Comparison of ENCODE assay signal across 22 cellular contexts in genomic region chr13:79353698-79354097, GRCh38. TPM values are rescaled to one million over a fixed set of nuclear protein-coding genes. Genes with fewer than 3 reads are reported as not detected.
A peak's percentile ranks its signal among the peaks of the same experiment; 100 is the strongest.
DNase-seq lines count a peak whose midpoint lies in the region; ATAC-seq, FAIRE-seq and TF ChIP-seq lines count a peak whose summit lies in the region.
"Had no signal": no experiment of that assay in that cellular context is flagged by ENCODE, and none has a peak within 500 bp of the region (broad histone marks: within the 10 kb centered on the region; RNA-seq: fewer than 3 reads in every experiment).

No MANE protein-coding gene starts in this region.

- CTCF ChIA-PET in CD8-positive, alpha-beta T cell (lab: Charles Lee): interaction anchor here (0.6 to 1.3 kb wide), 2 partner anchors 9 to 70 kb away, joined by 3 to 4 read pairs; no protein-coding TSS in a partner anchor
- CTCF ChIA-PET in endothelial cell of umbilical vein (lab: Charles Lee): interaction anchor here (0.8 to 1.1 kb wide), 4 partner anchors 9 to 70 kb away, joined by 3 read pairs; no protein-coding TSS in a partner anchor
- CTCF ChIA-PET in activated naive CD4-positive, alpha-beta T cell treated with anti-CD3 and anti-CD28 coated beads, Interleukin-2, amount 10 ng/mL, durations not matched to agents 7 days and 5 days (lab: Charles Lee): no interaction called here

- no peaks in the 10 kb centered on the region for H3K9me3 Mint-ChIP-seq in CD8-positive, alpha-beta T cell
- H3K9me3 Mint-ChIP-seq in HFFc6: no peaks in the 10 kb centered on the region
- no peaks in the 10 kb centered on the region for H3K9me3 Mint-ChIP-seq in activated naive CD4-positive, alpha-beta T cell treated with anti-CD3 and anti-CD28 coated beads, Interleukin-2, amount 10 ng/mL, durations not matched to agents 7 days and 5 days
- H3K9me3 Mint-ChIP-seq: CD8-positive, alpha-beta memory T cell had no signal

- FAIRE-seq in endothelial cell of umbilical vein (lab: Jason Lieb, UNC): peak; percentile 78
- FAIRE-seq: D721Med, GM12891, H1, HepG2 had no signal

- TF ChIP-seq POLR2A in endothelial cell of umbilical vein (IDR thresholded peaks at IDR 0.05; ENCODE audit: low read depth, low read length): no peak

- peak overlapping the region; percentile 57 for H3K9ac ChIP-seq in endothelial cell of umbilical vein (replicated peaks; ENCODE audit: extremely low read depth, insufficient read depth, low read length)

- peak overlapping the region; percentile 41 for H3K27ac Mint-ChIP-seq in CD8-positive, alpha-beta T cell
- H3K27ac Mint-ChIP-seq in HFFc6: peak overlapping the region; percentile 4; the same call in 1 of the 2 replicates
- H3K27ac Mint-ChIP-seq in activated naive CD4-positive, alpha-beta T cell treated with anti-CD3 and anti-CD28 coated beads, Interleukin-2, amount 10 ng/mL, durations not matched to agents 7 days and 5 days: no peak overlapping the region
- H3K27ac Mint-ChIP-seq: B cell had no signal

- H3K4me1 Mint-ChIP-seq in CD8-positive, alpha-beta T cell (ENCODE audit: low read depth): peaks cover 14% of the 10 kb centered on the region
- H3K4me1 Mint-ChIP-seq in HFFc6 (ENCODE audit: low read depth): peaks cover 45% of the 10 kb centered on the region
- H3K4me1 Mint-ChIP-seq in activated naive CD4-positive, alpha-beta T cell treated with anti-CD3 and anti-CD28 coated beads, Interleukin-2, amount 10 ng/mL, durations not matched to agents 7 days and 5 days: no peaks in the 10 kb centered on the region
- H3K4me1 Mint-ChIP-seq: B cell had no signal

- H2AFZ ChIP-seq in endothelial cell of umbilical vein (ENCODE audit: low read depth, low read length): no peak overlapping the region

- peaks cover 28% of the 10 kb centered on the region for H3K36me3 ChIP-seq in CD8-positive, alpha-beta T cell (ENCODE audit: insufficient read depth, low read length)
- peaks cover 0 to 7% of the 10 kb centered on the region in 2 experiments for H3K36me3 ChIP-seq in endothelial cell of umbilical vein (ENCODE audit: control insufficient read depth in 2 of 2, extremely low read depth in 1 of 2, insufficient read depth in 2 of 2, low read length in 2 of 2)

- no peak overlapping the region for H3K4me3 Mint-ChIP-seq in CD8-positive, alpha-beta T cell
- H3K4me3 Mint-ChIP-seq in HFFc6: no peak overlapping the region
- no peak overlapping the region for H3K4me3 Mint-ChIP-seq in activated naive CD4-positive, alpha-beta T cell treated with anti-CD3 and anti-CD28 coated beads, Interleukin-2, amount 10 ng/mL, durations not matched to agents 7 days and 5 days
- H3K4me3 Mint-ChIP-seq: B cell; CD8-positive, alpha-beta memory T cell had no signal

- H3K79me2 ChIP-seq in endothelial cell of umbilical vein (ENCODE audit: control insufficient read depth, insufficient read depth, low read length): peaks cover 2% of the 10 kb centered on the region

- H3K4me1 ChIP-seq in CD8-positive, alpha-beta T cell (ENCODE audit: insufficient read depth, low read length): no peaks in the 10 kb centered on the region
- peaks cover 26% of the 10 kb centered on the region for H3K4me1 ChIP-seq in endothelial cell of umbilical vein (ENCODE audit: control insufficient read depth, extremely low read depth, insufficient read depth, low read length)

- TF ChIP-seq CTCF in CD8-positive, alpha-beta T cell (IDR thresholded peaks at IDR 0.05): no peak
- no peak for TF ChIP-seq CTCF in HFFc6 (IDR thresholded peaks at IDR 0.05)
- no peak for TF ChIP-seq CTCF in endothelial cell of umbilical vein (IDR thresholded peaks at IDR 0.05; ENCODE audit: extremely low read depth in 1 of 2, insufficient read depth in 1 of 2, low read depth in 1 of 2, low read length in 2 of 2)

- BruUV-seq in endothelial cell of umbilical vein (replicated peaks; lab: Mats Ljungman, UMichigan): no TSS peak

- no peaks in the 10 kb centered on the region for H3K27me3 Mint-ChIP-seq in CD8-positive, alpha-beta T cell (ENCODE audit: low read depth)
- no peaks in the 10 kb centered on the region for H3K27me3 Mint-ChIP-seq in HFFc6 (ENCODE audit: insufficient read depth)
- no peaks in the 10 kb centered on the region for H3K27me3 Mint-ChIP-seq in activated naive CD4-positive, alpha-beta T cell treated with anti-CD3 and anti-CD28 coated beads, Interleukin-2, amount 10 ng/mL, durations not matched to agents 7 days and 5 days
- H3K27me3 Mint-ChIP-seq: B cell; CD8-positive, alpha-beta memory T cell had no signal

- H3K27me3 ChIP-seq in CD8-positive, alpha-beta T cell (ENCODE audit: insufficient read depth, low read length): no peaks in the 10 kb centered on the region
- H3K27me3 ChIP-seq in endothelial cell of umbilical vein (ENCODE audit: control insufficient read depth in 2 of 2, insufficient read depth in 2 of 2, low read length in 2 of 2): no peaks in the 10 kb centered on the region

- no peak overlapping the region for H3K27ac ChIP-seq in CD8-positive, alpha-beta T cell (ENCODE audit: low read depth, low read length)
- H3K27ac ChIP-seq in endothelial cell of umbilical vein (ENCODE audit: insufficient read depth, low read depth, low read length): peak overlapping the region; percentile 83
- H3K27ac ChIP-seq: RWPE1 had no signal

- H4K20me1 ChIP-seq in endothelial cell of umbilical vein (replicated peaks; ENCODE audit: control insufficient read depth, extremely low read depth, insufficient read depth, low read length): no peaks in the 10 kb centered on the region

- no peaks in the 10 kb centered on the region for H3K9me3 ChIP-seq in CD8-positive, alpha-beta T cell (ENCODE audit: low read length)
- H3K9me3 ChIP-seq in endothelial cell of umbilical vein (replicated peaks; ENCODE audit: control insufficient read depth, insufficient read depth, low read length): no peaks in the 10 kb centered on the region

- POLR2A ChIA-PET in CD8-positive, alpha-beta T cell (lab: Charles Lee): interaction anchor here (1.1 kb wide), 1 partner anchor 22 kb away, joined by 3 read pairs; no protein-coding TSS in a partner anchor
- POLR2A ChIA-PET in endothelial cell of umbilical vein (lab: Charles Lee): no interaction called here

- intact Hi-C loops in CD8-positive, alpha-beta T cell (cut with DNase I, micrococcal nuclease): loop anchor here in 1 of 2 experiments (1.0 to 2.0 kb wide), 2 partner anchors 10 to 17 kb away; no protein-coding TSS in a partner anchor
- intact Hi-C loops in endothelial cell of umbilical vein (cut with micrococcal nuclease): no loop called here

- peak overlapping the region; percentile 87 for H3K4me2 ChIP-seq in endothelial cell of umbilical vein (ENCODE audit: insufficient read depth, low read length)

- DNase-seq in CD8-positive, alpha-beta T cell: no peak
- DNase-seq in HFFc6 (no peak), endothelial cell of umbilical vein (ENCODE audit: low read depth, low spot score) (peak; percentile 78), pulmonary artery endothelial cell (ENCODE audit: low read depth, low spot score) (peak; percentile 49)
- DNase-seq in activated naive CD4-positive, alpha-beta T cell treated with anti-CD3 and anti-CD28 coated beads, Interleukin-2, amount 10 ng/mL, durations not matched to agents 7 days and 5 days: no peak
- no peak for DNase-seq in activated CD4-positive, alpha-beta T cell treated with anti-CD3 and anti-CD28 coated beads, Interleukin-2, amount 50 U/mL, for 1 hour
- DNase-seq: CD8-positive, alpha-beta memory T cell; DMS79; GDM1; KG1; NCI-H1436 treated with DMSO at 0.1 percent for 48 hours; NCI-H2081; NCI-H510A treated with DMSO at 0.1 percent for 48 hours; NCI-H82; PC-3 had no signal

- no peak for ATAC-seq in CD8-positive, alpha-beta T cell
- ATAC-seq in GM18498 (IDR thresholded peaks at IDR 0.05; ENCODE audit: unreplicated experiment): no peak
- ATAC-seq: HepG2, PC-3 had no signal

- H3K9me1 ChIP-seq in endothelial cell of umbilical vein (replicated peaks; ENCODE audit: control insufficient read depth, extremely low read depth, insufficient read depth, low read length): no peaks in the 10 kb centered on the region

- dilution Hi-C loops in endothelial cell of umbilical vein (cut with MboI; ENCODE audit: extremely low pct_ligation_motif_present, low sequenced_read_pairs): no loop called here

- H3K36me3 Mint-ChIP-seq in CD8-positive, alpha-beta T cell: peaks cover 68% of the 10 kb centered on the region
- peaks cover 32% of the 10 kb centered on the region for H3K36me3 Mint-ChIP-seq in HFFc6 (ENCODE audit: low read depth)
- H3K36me3 Mint-ChIP-seq in activated naive CD4-positive, alpha-beta T cell treated with anti-CD3 and anti-CD28 coated beads, Interleukin-2, amount 10 ng/mL, durations not matched to agents 7 days and 5 days: peaks cover 42% of the 10 kb centered on the region

- H3K4me3 ChIP-seq in CD8-positive, alpha-beta T cell (ENCODE audit: low read depth, low read length): no peak overlapping the region
- H3K4me3 ChIP-seq in endothelial cell of umbilical vein (replicated peaks in 1 of 3; ENCODE audit: insufficient read depth in 1 of 3, low read depth in 1 of 3, low read length in 3 of 3): no peak overlapping the region

TF ChIP-seq in endothelial cell of umbilical vein, 7 proteins besides CTCF, POLR2A, EP300 and RAD21 (continues in another document):
- no peak for TF ChIP-seq GATA2 (IDR thresholded peaks at IDR 0.05; ENCODE audit: insufficient read depth, insufficient read length, low read depth, low read length)
- TF ChIP-seq FOS (IDR thresholded peaks at IDR 0.05; ENCODE audit: borderline replicate concordance, insufficient read depth, low read length): peak; percentile 20
- TF ChIP-seq EZH2 (IDR thresholded peaks at IDR 0.05; ENCODE audit: borderline replicate concordance, low read depth, low read length, severe bottlenecking): no peak
- no peak for TF ChIP-seq POLR2AphosphoS5 (IDR thresholded peaks at IDR 0.05; ENCODE audit: insufficient read depth, low read depth, low read length)
- peak; percentile 72 for TF ChIP-seq JUN (IDR thresholded peaks at IDR 0.05; ENCODE audit: borderline replicate concordance, insufficient read depth, insufficient read length, low read depth)
- no peak for TF ChIP-seq MYC (IDR thresholded peaks at IDR 0.05; ENCODE audit: low read depth, low read length)

RNA-seq across cellular contexts. Expression of gene RBM26, which starts 52.4 kb away (rescaled TPM):
- total RNA-seq in CD8-positive, alpha-beta T cell: 10 to 100 TPM; 55.7 to 61.1 TPM
- total RNA-seq in HFFc6 (2021; fragmentation: NEBNext Ultra II Directional; extraction: Animal tissue kit (Norgen Biotek cat#: 25700)): 10 to 100 TPM; 28.5 to 37.6 (median 33.3) TPM
- total RNA-seq in endothelial cell of umbilical vein: 43.7 and 54.3 TPM in 2 replicates
- 10.8 and 14.8 TPM in 2 replicates for polyA plus RNA-seq in endothelial cell of umbilical vein
- 11.4 TPM in 2 replicates for polyA plus RNA-seq in endothelial cell of umbilical vein (2011; cell fraction: cytosol; rRNA removed)
- polyA plus RNA-seq in endothelial cell of umbilical vein (2011; cell fraction: nucleus; rRNA removed): 90.4 and 116 TPM in 2 replicates
- polyA plus RNA-seq in endothelial cell of umbilical vein (2012): 24.6 and 33.1 TPM in 2 replicates
- polyA minus RNA-seq in endothelial cell of umbilical vein: 21.7 and 25.3 TPM in 2 replicates
- polyA minus RNA-seq in endothelial cell of umbilical vein (2011; cell fraction: cytosol; rRNA and poly(A)+ RNA removed): 17.1 TPM
- 69.9 and 97.4 TPM in 2 replicates for polyA minus RNA-seq in endothelial cell of umbilical vein (2011; cell fraction: nucleus; rRNA and poly(A)+ RNA removed)
- total RNA-seq in pulmonary artery endothelial cell: 16.2 and 25.9 TPM in 2 replicates

Comparison
In these comparisons a context has a peak if more than half of its experiments do, and no peak if none do; other contexts are left out.
1. DNase-seq: peak in endothelial cell of umbilical vein (single experiment) and pulmonary artery endothelial cell (single experiment); none in CD8-positive, alpha-beta T cell (0 of 7), HFFc6 (single experiment), activated naive CD4-positive, alpha-beta T cell treated with anti-CD3 and anti-CD28 coated beads, Interleukin-2, amount 10 ng/mL, durations not matched to agents 7 days and 5 days (single experiment) and activated CD4-positive, alpha-beta T cell treated with anti-CD3 and anti-CD28 coated beads, Interleukin-2, amount 50 U/mL, for 1 hour (single experiment).